In genomic region chr22:20567371-20567847, GRCh38 we compare ENCODE assay signal across 1 cellular context.
TF ChIP-seq lines count a peak whose summit lies in the region.

No MANE protein-coding gene starts in this region.

TF ChIP-seq in SK-N-SH, 30 proteins besides CTCF, POLR2A, EP300 and RAD21 (continued from another document):
- TF ChIP-seq IRF3 (IDR thresholded peaks at IDR 0.05; ENCODE audit: low read depth, low read length) = no peak
- no peak for TF ChIP-seq USF1 (IDR thresholded peaks at IDR 0.05; ENCODE audit: borderline replicate concordance, low read depth)
- TF ChIP-seq TCF12 (IDR thresholded peaks at IDR 0.05) = no peak
